20 cellular contexts compared by ENCODE assay signal in the genomic region with DNA sequence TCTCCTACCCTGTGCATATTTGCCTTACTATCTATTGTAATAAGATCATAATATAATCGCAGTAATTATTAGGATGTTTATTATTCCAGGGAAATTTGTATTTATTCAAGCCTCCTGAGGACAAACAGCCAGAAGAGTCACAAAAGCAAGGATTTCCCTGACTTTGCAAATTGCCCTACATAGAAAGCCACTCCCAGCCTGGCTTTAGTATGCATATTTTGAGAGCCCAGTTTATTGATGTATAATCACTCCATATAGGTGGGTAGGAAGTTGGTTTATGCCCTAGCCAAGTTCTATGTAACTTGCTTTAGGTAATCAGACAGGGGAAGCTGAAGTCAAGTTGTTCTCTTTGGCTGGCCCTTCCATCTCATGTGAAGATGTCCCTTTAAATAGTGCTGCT.
DNase-seq lines count a peak whose midpoint lies in the region; ATAC-seq and TF ChIP-seq lines count a peak whose summit lies in the region.
"Had no signal": no experiment of that assay in that cellular context is flagged by ENCODE, and none has a peak within 500 bp of the region (broad histone marks: within the 10 kb centered on the region; RNA-seq: fewer than 3 reads in every experiment).

No MANE protein-coding gene starts in this region.

- peak overlapping the region; percentile 39 for H3K27ac ChIP-seq in RWPE2 (ENCODE audit: poor library complexity, severe bottlenecking)
- peak overlapping the region; percentile 38 for H3K27ac ChIP-seq in smooth muscle cell (ENCODE audit: low read depth)
- H3K27ac ChIP-seq in dorsolateral prefrontal cortex: no peak overlapping the region
- H3K27ac ChIP-seq: HL-60 had no signal

- H3K27me3 ChIP-seq in RWPE2 (ENCODE audit: insufficient read depth, poor library complexity, severe bottlenecking) (no peaks in the 10 kb centered on the region), smooth muscle cell (ENCODE audit: low read depth) (no peaks in the 10 kb centered on the region), dorsolateral prefrontal cortex (peaks cover 0 to 5% (median 0%) of the 10 kb centered on the region in 45 donors)
- H3K27me3 ChIP-seq: BE2C had no signal

- H3K9me3 ChIP-seq in RWPE2 (ENCODE audit: severe bottlenecking) (no peaks in the 10 kb centered on the region), smooth muscle cell (replicated peaks; ENCODE audit: low read depth) (no peaks in the 10 kb centered on the region)
- H3K9me3 ChIP-seq: BE2C had no signal

- no peak overlapping the region for H2AFZ ChIP-seq in smooth muscle cell (ENCODE audit: low read depth)
- H2AFZ ChIP-seq: GM23338 had no signal

- H3K4me1 ChIP-seq in RWPE2 (ENCODE audit: insufficient read depth, poor library complexity, severe bottlenecking) (peaks cover 40% of the 10 kb centered on the region), smooth muscle cell (ENCODE audit: low read depth) (no peaks in the 10 kb centered on the region)
- H3K4me1 ChIP-seq: BE2C had no signal

- ATAC-seq in RWPE2 (ENCODE audit: low read depth) (no peak), left colon (peak; percentile 73), GM18498 (IDR thresholded peaks at IDR 0.05; ENCODE audit: unreplicated experiment) (no peak), GM19023 (IDR thresholded peaks at IDR 0.05; ENCODE audit: unreplicated experiment) (no peak)
- ATAC-seq: GM12878, GM23338, HCT116 had no signal

- H4K20me1 ChIP-seq in smooth muscle cell (ENCODE audit: low read depth): no peaks in the 10 kb centered on the region

- no peaks in the 10 kb centered on the region for H3K36me3 ChIP-seq in RWPE2 (ENCODE audit: low read depth)
- no peaks in the 10 kb centered on the region for H3K36me3 ChIP-seq in smooth muscle cell (ENCODE audit: low read depth)
- H3K36me3 ChIP-seq: BE2C had no signal

- DNase-seq in RWPE2 (ENCODE audit: low spot score) (no peak), left colon (no peak), smooth muscle cell (lab: John Stamatoyannopoulos, UW; ENCODE audit: unreplicated experiment) (no peak), dorsolateral prefrontal cortex (no peak)
- DNase-seq: BE2C; C1 segment of cervical spinal cord; CD4-positive, CD25-positive, alpha-beta regulatory T cell; CD8-positive, alpha-beta memory T cell; COR-L47; DMS 273 treated with DMSO at 0.1 percent for 48 hours; DND-41; EL; H7; HFFc6 had no signal

- TF ChIP-seq CTCF in RWPE2 (IDR thresholded peaks at IDR 0.05; ENCODE audit: poor library complexity, severe bottlenecking) (no peak), smooth muscle cell (IDR thresholded peaks at IDR 0.05; ENCODE audit: borderline replicate concordance, insufficient read depth, poor library complexity, severe bottlenecking) (no peak), dorsolateral prefrontal cortex (IDR thresholded peaks at IDR 0.05 in 54 of 56, conservative IDR thresholded peaks at IDR 0.05 in 2 of 56; ENCODE audit: low read depth in 1 of 56, partially characterized antibody in 56 of 56) (no peak)

- H3K9ac ChIP-seq in smooth muscle cell (ENCODE audit: low read depth): no peak overlapping the region

- intact Hi-C loops in left colon (cut with DNase I, micrococcal nuclease) (no loop called here), dorsolateral prefrontal cortex (cut with DNase I) (no loop called here)

- 97% methylated on average over 1 of the region's 1 CpG for WGBS in smooth muscle cell (ENCODE audit: low lambda C conversion rate)

- H3K4me3 ChIP-seq in RWPE2 (ENCODE audit: severe bottlenecking) (no peak overlapping the region), smooth muscle cell (no peak overlapping the region), dorsolateral prefrontal cortex (no peak overlapping the region)
- H3K4me3 ChIP-seq: GM12878, GM23338 had no signal

- no peaks in the 10 kb centered on the region for H3K79me2 ChIP-seq in smooth muscle cell (ENCODE audit: low read depth)

- peaks cover 9% of the 10 kb centered on the region for H3F3A ChIP-seq in smooth muscle cell (ENCODE audit: low read depth)

- H3K4me2 ChIP-seq in smooth muscle cell: peak overlapping the region; percentile 12
- H3K4me2 ChIP-seq: GM23338 had no signal

Comparison
In these comparisons a context has a peak if more than half of its experiments do, and no peak if none do; other contexts are left out.
1. H3K27ac ChIP-seq: peak in RWPE2 (single experiment) and smooth muscle cell (single experiment); none in dorsolateral prefrontal cortex (0 of 59).